Comparison of ENCODE assay signal across 1 cellular context in genomic region chr12:6167327-6168280, GRCh38.
TF ChIP-seq lines count a peak whose summit lies in the region.

No MANE protein-coding gene starts in this region.

TF ChIP-seq in K562, 482 proteins besides CTCF, POLR2A, EP300 and RAD21 (continued from another document and continues in another):
- TF ChIP-seq THAP7 (CRISPR knock-in tag; IDR thresholded peaks at IDR 0.05), result no peak
- TF ChIP-seq NCOA1 (IDR thresholded peaks at IDR 0.05; ENCODE audit: low read depth), result peak; percentile 71
- TF ChIP-seq MYC (IDR thresholded peaks at IDR 0.05; ENCODE audit: low read depth, low read length), result no peak
- TF ChIP-seq MYC (CRISPR knock-in tag; IDR thresholded peaks at IDR 0.05; ENCODE audit: borderline replicate concordance, low read depth), result no peak
- TF ChIP-seq ELF2 (CRISPR knock-in tag; IDR thresholded peaks at IDR 0.05), result no peak
- TF ChIP-seq ASH1L (IDR thresholded peaks at IDR 0.05; ENCODE audit: borderline replicate concordance, low read depth, partially characterized antibody), result no peak
- TF ChIP-seq XRCC4 (IDR thresholded peaks at IDR 0.05; ENCODE audit: extremely low read depth, insufficient read depth, insufficient read length), result no peak
- no peak for TF ChIP-seq GTF2B (IDR thresholded peaks at IDR 0.05; ENCODE audit: extremely low read depth, insufficient read length)
- TF ChIP-seq E2F3 (CRISPR knock-in tag; IDR thresholded peaks at IDR 0.05), result no peak
- no peak for TF ChIP-seq THRAP3 (IDR thresholded peaks at IDR 0.05; ENCODE audit: borderline replicate concordance)
- peak; percentile 90 for TF ChIP-seq ARID1B (IDR thresholded peaks at IDR 0.05)
- TF ChIP-seq PTRF (tag; IDR thresholded peaks at IDR 0.05), result no peak
- no peak for TF ChIP-seq NR3C1 (CRISPR knock-in tag; IDR thresholded peaks at IDR 0.05)
- TF ChIP-seq COPS2 (conservative IDR thresholded peaks at IDR 0.05), result no peak
- no peak for TF ChIP-seq ZNF384 (IDR thresholded peaks at IDR 0.05; ENCODE audit: low read depth, low read length)
- TF ChIP-seq RNF2 (IDR thresholded peaks at IDR 0.05), result peak; percentile 90
- TF ChIP-seq DPF2 (IDR thresholded peaks at IDR 0.05), result peak; percentile 92
- no peak for TF ChIP-seq NFYB (IDR thresholded peaks at IDR 0.05; ENCODE audit: extremely low read depth, insufficient read length)
- peak; percentile 84 for TF ChIP-seq SOX6 (IDR thresholded peaks at IDR 0.05)
- TF ChIP-seq NRF1 (conservative IDR thresholded peaks at IDR 0.05 in 1 of 2, IDR thresholded peaks at IDR 0.05 in 1 of 2), result 0 out of 4 replicates have a peak, but pooled peaks of 1 of the 2 experiments have one; percentile 46
- TF ChIP-seq DLX4 (CRISPR knock-in tag; IDR thresholded peaks at IDR 0.05), result no peak
- no peak for TF ChIP-seq ZNF830 (CRISPR knock-in tag; IDR thresholded peaks at IDR 0.05)
- no peak for TF ChIP-seq CREB1 (IDR thresholded peaks at IDR 0.05)
- TF ChIP-seq CREB1 (CRISPR knock-in tag; IDR thresholded peaks at IDR 0.05), result no peak; the same call in 1 of the 2 replicates
- no peak for TF ChIP-seq CBX2 (IDR thresholded peaks at IDR 0.05; ENCODE audit: insufficient read depth, low read length, poor library complexity, severe bottlenecking)
- TF ChIP-seq, protein P1, sequence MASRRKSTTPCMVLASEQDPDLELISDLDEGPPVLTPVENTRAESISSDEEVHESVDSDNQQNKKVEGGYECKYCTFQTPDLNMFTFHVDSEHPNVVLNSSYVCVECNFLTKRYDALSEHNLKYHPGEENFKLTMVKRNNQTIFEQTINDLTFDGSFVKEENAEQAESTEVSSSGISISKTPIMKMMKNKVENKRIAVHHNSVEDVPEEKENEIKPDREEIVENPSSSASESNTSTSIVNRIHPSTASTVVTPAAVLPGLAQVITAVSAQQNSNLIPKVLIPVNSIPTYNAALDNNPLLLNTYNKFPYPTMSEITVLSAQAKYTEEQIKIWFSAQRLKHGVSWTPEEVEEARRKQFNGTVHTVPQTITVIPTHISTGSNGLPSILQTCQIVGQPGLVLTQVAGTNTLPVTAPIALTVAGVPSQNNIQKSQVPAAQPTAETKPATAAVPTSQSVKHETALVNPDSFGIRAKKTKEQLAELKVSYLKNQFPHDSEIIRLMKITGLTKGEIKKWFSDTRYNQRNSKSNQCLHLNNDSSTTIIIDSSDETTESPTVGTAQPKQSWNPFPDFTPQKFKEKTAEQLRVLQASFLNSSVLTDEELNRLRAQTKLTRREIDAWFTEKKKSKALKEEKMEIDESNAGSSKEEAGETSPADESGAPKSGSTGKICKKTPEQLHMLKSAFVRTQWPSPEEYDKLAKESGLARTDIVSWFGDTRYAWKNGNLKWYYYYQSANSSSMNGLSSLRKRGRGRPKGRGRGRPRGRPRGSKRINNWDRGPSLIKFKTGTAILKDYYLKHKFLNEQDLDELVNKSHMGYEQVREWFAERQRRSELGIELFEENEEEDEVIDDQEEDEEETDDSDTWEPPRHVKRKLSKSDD (conservative IDR thresholded peaks at IDR 0.05; ENCODE audit: low read length), result no peak
- no peak for TF ChIP-seq CBFB (CRISPR knock-in tag; IDR thresholded peaks at IDR 0.05)
- TF ChIP-seq HDAC3 (IDR thresholded peaks at IDR 0.05; ENCODE audit: borderline replicate concordance, partially characterized antibody), result peak; percentile 80
- peak; percentile 99 for TF ChIP-seq ATF3 (IDR thresholded peaks at IDR 0.05)
- peak; percentile 95 for TF ChIP-seq ATF3 (CRISPR knock-in tag; conservative IDR thresholded peaks at IDR 0.05)
- TF ChIP-seq FOXO4 (CRISPR knock-in tag; IDR thresholded peaks at IDR 0.05), result no peak
- no peak for TF ChIP-seq SAFB2 (IDR thresholded peaks at IDR 0.05; ENCODE audit: borderline replicate concordance, low read depth, low read length, severe bottlenecking)
- no peak for TF ChIP-seq EWSR1 (IDR thresholded peaks at IDR 0.05; ENCODE audit: borderline replicate concordance, low read depth, partially characterized antibody)
- TF ChIP-seq SETDB1 (IDR thresholded peaks at IDR 0.05; ENCODE audit: low read length), result no peak
- no peak for TF ChIP-seq ZBTB26 (CRISPR knock-in tag; IDR thresholded peaks at IDR 0.05)
- TF ChIP-seq BMI1 (IDR thresholded peaks at IDR 0.05; ENCODE audit: low read length), result no peak
- TF ChIP-seq SNIP1 (IDR thresholded peaks at IDR 0.05; ENCODE audit: low read depth), result no peak
- TF ChIP-seq ZNF347 (CRISPR knock-in tag; IDR thresholded peaks at IDR 0.05; ENCODE audit: low read depth), result no peak
- peak; percentile 50; the same call in 1 of the 2 replicates for TF ChIP-seq ZBTB7A (IDR thresholded peaks at IDR 0.05; ENCODE audit: borderline replicate concordance, control insufficient read depth, low read depth, low read length)
- peak; percentile 90 for TF ChIP-seq EGR1 (conservative IDR thresholded peaks at IDR 0.05)
- TF ChIP-seq ZFP1 (CRISPR knock-in tag; IDR thresholded peaks at IDR 0.05), result no peak
- no peak for TF ChIP-seq PRPF4 (IDR thresholded peaks at IDR 0.05; ENCODE audit: insufficient read depth, low read depth, low read length, poor library complexity, severe bottlenecking)
- peak; percentile 74 for TF ChIP-seq CCNT2 (IDR thresholded peaks at IDR 0.05; ENCODE audit: borderline replicate concordance, extremely low read depth, insufficient read length, low read depth, low read length)
- peak; percentile 57 to 64 for TF ChIP-seq FOXK2 (conservative IDR thresholded peaks at IDR 0.05 in 1 of 2, IDR thresholded peaks at IDR 0.05 in 1 of 2; ENCODE audit: low read depth in 2 of 2)
- no peak for TF ChIP-seq BRD9 (IDR thresholded peaks at IDR 0.05; ENCODE audit: low read depth, partially characterized antibody)
- no peak for TF ChIP-seq GABPB2 (CRISPR knock-in tag; conservative IDR thresholded peaks at IDR 0.05)
- TF ChIP-seq SMARCA4 (IDR thresholded peaks at IDR 0.05), result peak; percentile 90
- TF ChIP-seq GABPA (tag; conservative IDR thresholded peaks at IDR 0.05; ENCODE audit: low read depth), result peak; percentile 49; the same call in 1 of the 2 replicates
- TF ChIP-seq, protein P2, sequence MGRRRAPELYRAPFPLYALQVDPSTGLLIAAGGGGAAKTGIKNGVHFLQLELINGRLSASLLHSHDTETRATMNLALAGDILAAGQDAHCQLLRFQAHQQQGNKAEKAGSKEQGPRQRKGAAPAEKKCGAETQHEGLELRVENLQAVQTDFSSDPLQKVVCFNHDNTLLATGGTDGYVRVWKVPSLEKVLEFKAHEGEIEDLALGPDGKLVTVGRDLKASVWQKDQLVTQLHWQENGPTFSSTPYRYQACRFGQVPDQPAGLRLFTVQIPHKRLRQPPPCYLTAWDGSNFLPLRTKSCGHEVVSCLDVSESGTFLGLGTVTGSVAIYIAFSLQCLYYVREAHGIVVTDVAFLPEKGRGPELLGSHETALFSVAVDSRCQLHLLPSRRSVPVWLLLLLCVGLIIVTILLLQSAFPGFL (CRISPR knock-in tag; IDR thresholded peaks at IDR 0.05), result no peak
- peak; percentile 90 for TF ChIP-seq NFATC3 (IDR thresholded peaks at IDR 0.05)
- no peak for TF ChIP-seq PML (IDR thresholded peaks at IDR 0.05; ENCODE audit: low read length)
- TF ChIP-seq SMARCE1 (IDR thresholded peaks at IDR 0.05), result peak; percentile 95
- no peak for TF ChIP-seq MCM5 (IDR thresholded peaks at IDR 0.05; ENCODE audit: low read depth)
- no peak for TF ChIP-seq ZFPM2 (CRISPR knock-in tag; IDR thresholded peaks at IDR 0.05)
- TF ChIP-seq POLR2G (IDR thresholded peaks at IDR 0.05; ENCODE audit: low read depth, low read length), result 0 out of 2 replicates have a peak, but pooled peaks have one; percentile 29
- TF ChIP-seq CBFA2T3 (IDR thresholded peaks at IDR 0.05), result peak; percentile 82
- no peak for TF ChIP-seq NR2C2 (CRISPR knock-in tag; IDR thresholded peaks at IDR 0.05)
- peak; percentile 75 for TF ChIP-seq NR2C2 (tag; IDR thresholded peaks at IDR 0.05)
- TF ChIP-seq ZNF253 (CRISPR knock-in tag; conservative IDR thresholded peaks at IDR 0.05), result no peak
- TF ChIP-seq, protein P3, sequence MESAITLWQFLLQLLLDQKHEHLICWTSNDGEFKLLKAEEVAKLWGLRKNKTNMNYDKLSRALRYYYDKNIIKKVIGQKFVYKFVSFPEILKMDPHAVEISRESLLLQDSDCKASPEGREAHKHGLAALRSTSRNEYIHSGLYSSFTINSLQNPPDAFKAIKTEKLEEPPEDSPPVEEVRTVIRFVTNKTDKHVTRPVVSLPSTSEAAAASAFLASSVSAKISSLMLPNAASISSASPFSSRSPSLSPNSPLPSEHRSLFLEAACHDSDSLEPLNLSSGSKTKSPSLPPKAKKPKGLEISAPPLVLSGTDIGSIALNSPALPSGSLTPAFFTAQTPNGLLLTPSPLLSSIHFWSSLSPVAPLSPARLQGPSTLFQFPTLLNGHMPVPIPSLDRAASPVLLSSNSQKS (CRISPR knock-in tag; IDR thresholded peaks at IDR 0.05), result no peak
- no peak for TF ChIP-seq RBM25 (IDR thresholded peaks at IDR 0.05; ENCODE audit: low read depth, low read length, severe bottlenecking)
- TF ChIP-seq PCBP2 (IDR thresholded peaks at IDR 0.05; ENCODE audit: low read depth, low read length, poor library complexity, severe bottlenecking), result no peak
- TF ChIP-seq JUN (IDR thresholded peaks at IDR 0.05; ENCODE audit: borderline replicate concordance, low read depth, low read length), result peak; percentile 100
- peak; percentile 86; the same call in 1 of the 2 replicates for TF ChIP-seq JUN (CRISPR knock-in tag; IDR thresholded peaks at IDR 0.05; ENCODE audit: borderline replicate concordance)
- TF ChIP-seq XRCC3 (IDR thresholded peaks at IDR 0.05), result no peak
- TF ChIP-seq, protein P4, sequence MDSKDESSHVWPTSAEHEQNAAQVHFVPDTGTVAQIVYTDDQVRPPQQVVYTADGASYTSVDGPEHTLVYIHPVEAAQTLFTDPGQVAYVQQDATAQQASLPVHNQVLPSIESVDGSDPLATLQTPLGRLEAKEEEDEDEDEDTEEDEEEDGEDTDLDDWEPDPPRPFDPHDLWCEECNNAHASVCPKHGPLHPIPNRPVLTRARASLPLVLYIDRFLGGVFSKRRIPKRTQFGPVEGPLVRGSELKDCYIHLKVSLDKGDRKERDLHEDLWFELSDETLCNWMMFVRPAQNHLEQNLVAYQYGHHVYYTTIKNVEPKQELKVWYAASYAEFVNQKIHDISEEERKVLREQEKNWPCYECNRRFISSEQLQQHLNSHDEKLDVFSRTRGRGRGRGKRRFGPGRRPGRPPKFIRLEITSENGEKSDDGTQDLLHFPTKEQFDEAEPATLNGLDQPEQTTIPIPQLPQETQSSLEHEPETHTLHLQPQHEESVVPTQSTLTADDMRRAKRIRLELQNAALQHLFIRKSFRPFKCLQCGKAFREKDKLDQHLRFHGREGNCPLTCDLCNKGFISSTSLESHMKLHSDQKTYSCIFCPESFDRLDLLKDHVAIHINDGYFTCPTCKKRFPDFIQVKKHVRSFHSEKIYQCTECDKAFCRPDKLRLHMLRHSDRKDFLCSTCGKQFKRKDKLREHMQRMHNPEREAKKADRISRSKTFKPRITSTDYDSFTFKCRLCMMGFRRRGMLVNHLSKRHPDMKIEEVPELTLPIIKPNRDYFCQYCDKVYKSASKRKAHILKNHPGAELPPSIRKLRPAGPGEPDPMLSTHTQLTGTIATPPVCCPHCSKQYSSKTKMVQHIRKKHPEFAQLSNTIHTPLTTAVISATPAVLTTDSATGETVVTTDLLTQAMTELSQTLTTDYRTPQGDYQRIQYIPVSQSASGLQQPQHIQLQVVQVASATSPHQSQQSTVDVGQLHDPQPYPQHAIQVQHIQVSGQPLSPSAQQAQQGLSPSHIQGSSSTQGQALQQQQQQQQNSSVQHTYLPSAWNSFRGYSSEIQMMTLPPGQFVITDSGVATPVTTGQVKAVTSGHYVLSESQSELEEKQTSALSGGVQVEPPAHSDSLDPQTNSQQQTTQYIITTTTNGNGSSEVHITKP (IDR thresholded peaks at IDR 0.05; ENCODE audit: partially characterized antibody), result peak; percentile 70
- no peak for TF ChIP-seq CREBBP (IDR thresholded peaks at IDR 0.05; ENCODE audit: low read depth, low read length)
